14 cellular contexts compared by ENCODE assay signal in genomic region chr2:215900203-215900611, GRCh38.
DNase-seq lines count a peak whose midpoint lies in the region; ATAC-seq lines count a peak whose summit lies in the region.
"Had no signal": no experiment of that assay in that cellular context is flagged by ENCODE, and none has a peak within 500 bp of the region (broad histone marks: within the 10 kb centered on the region; RNA-seq: fewer than 3 reads in every experiment).

No MANE protein-coding gene starts in this region.

- intact Hi-C loops in dendritic cell treated with granulocyte-macrophage colony-stimulating factor and Interleukin-4, amounts not matched to agents 40 ng/mL and 50 ng/mL, for 4 days (cut with micrococcal nuclease): loop anchor here (2.0 kb wide), 1 partner anchor 103 kb away; no protein-coding TSS in a partner anchor
- intact Hi-C loops in naive thymus-derived CD4-positive, alpha-beta T cell (cut with micrococcal nuclease): no loop called here

- H3K9me3 Mint-ChIP-seq in dendritic cell treated with granulocyte-macrophage colony-stimulating factor and Interleukin-4, amounts not matched to agents 40 ng/mL and 50 ng/mL, for 4 days: no peaks in the 10 kb centered on the region
- H3K9me3 Mint-ChIP-seq in naive thymus-derived CD4-positive, alpha-beta T cell: peaks cover 0 to 2% (median 0%) of the 10 kb centered on the region in 11 donors

- H3K4me1 Mint-ChIP-seq in dendritic cell treated with granulocyte-macrophage colony-stimulating factor and Interleukin-4, amounts not matched to agents 40 ng/mL and 50 ng/mL, for 4 days (ENCODE audit: low read depth): peaks cover 59% of the 10 kb centered on the region
- H3K4me1 Mint-ChIP-seq in naive thymus-derived CD4-positive, alpha-beta T cell: peaks cover 0 to 6% (median 4%) of the 10 kb centered on the region in 7 donors

- H3K36me3 Mint-ChIP-seq in dendritic cell treated with granulocyte-macrophage colony-stimulating factor and Interleukin-4, amounts not matched to agents 40 ng/mL and 50 ng/mL, for 4 days (ENCODE audit: low read depth): no peaks in the 10 kb centered on the region
- no peaks in the 10 kb centered on the region for H3K36me3 Mint-ChIP-seq in naive thymus-derived CD4-positive, alpha-beta T cell

- H3K4me1 ChIP-seq in naive thymus-derived CD4-positive, alpha-beta T cell (ENCODE audit: control insufficient read depth in 2 of 2, insufficient read depth in 2 of 2, low read length in 2 of 2): no peaks in the 10 kb centered on the region
- H3K4me1 ChIP-seq: body of pancreas had no signal

- CTCF ChIA-PET in naive thymus-derived CD4-positive, alpha-beta T cell (lab: Charles Lee): interaction anchor here (0.6 kb wide), 1 partner anchor 80 kb away, joined by 3 read pairs; no protein-coding TSS in a partner anchor

- peak; percentile 72 for ATAC-seq in naive thymus-derived CD4-positive, alpha-beta T cell
- no peak for ATAC-seq in HG02970 (IDR thresholded peaks at IDR 0.05; ENCODE audit: low FRiP score, unreplicated experiment)
- no peak for ATAC-seq in HG03354 (IDR thresholded peaks at IDR 0.05; ENCODE audit: poor library complexity, severe bottlenecking, unreplicated experiment)
- ATAC-seq: body of pancreas had no signal

- peaks cover under 1% of the 10 kb centered on the region for H3K27me3 Mint-ChIP-seq in dendritic cell treated with granulocyte-macrophage colony-stimulating factor and Interleukin-4, amounts not matched to agents 40 ng/mL and 50 ng/mL, for 4 days
- peaks cover 4 to 27% (median 18%) of the 10 kb centered on the region in 5 donors for H3K27me3 Mint-ChIP-seq in naive thymus-derived CD4-positive, alpha-beta T cell

- H3K9me3 ChIP-seq in naive thymus-derived CD4-positive, alpha-beta T cell (ENCODE audit: control insufficient read depth in 2 of 3, low read length in 3 of 3): no peaks in the 10 kb centered on the region
- H3K9me3 ChIP-seq: body of pancreas, thoracic aorta had no signal

- H3K27ac ChIP-seq in naive thymus-derived CD4-positive, alpha-beta T cell (ENCODE audit: low read depth, low read length): no peak overlapping the region
- H3K27ac ChIP-seq: body of pancreas, thoracic aorta, VCaP had no signal

- H3K27ac Mint-ChIP-seq in dendritic cell treated with granulocyte-macrophage colony-stimulating factor and Interleukin-4, amounts not matched to agents 40 ng/mL and 50 ng/mL, for 4 days: peak overlapping the region; percentile 28
- H3K27ac Mint-ChIP-seq in naive thymus-derived CD4-positive, alpha-beta T cell: no peak overlapping the region

- H3K4me3 ChIP-seq in naive thymus-derived CD4-positive, alpha-beta T cell (ENCODE audit: low read length): no peak overlapping the region
- H3K4me3 ChIP-seq: body of pancreas, thoracic aorta had no signal

- DNase-seq in EH (ENCODE audit: low read depth) (peak; percentile 70), MV-4-11 (lab: John Stamatoyannopoulos, UW) (peak; percentile 79), NCI-H2081 treated with DMSO at 0.1 percent for 48 hours (lab: John Stamatoyannopoulos, UW) (no peak), NCI-H1092 (lab: John Stamatoyannopoulos, UW) (no peak)
- no peak for DNase-seq in naive thymus-derived CD4-positive, alpha-beta T cell
- DNase-seq: activated CD8-positive, alpha-beta memory T cell treated with anti-CD3 and anti-CD28 coated beads, Interleukin-2, amount 50 U/mL, for 48 hours; NCI-H146; OCI-M1 had no signal

- POLR2A ChIA-PET in naive thymus-derived CD4-positive, alpha-beta T cell (lab: Charles Lee): no interaction called here

- H3K4me3 Mint-ChIP-seq in dendritic cell treated with granulocyte-macrophage colony-stimulating factor and Interleukin-4, amounts not matched to agents 40 ng/mL and 50 ng/mL, for 4 days: no peak overlapping the region
- H3K4me3 Mint-ChIP-seq in naive thymus-derived CD4-positive, alpha-beta T cell: no peak overlapping the region

- no peaks in the 10 kb centered on the region for H3K36me3 ChIP-seq in naive thymus-derived CD4-positive, alpha-beta T cell (ENCODE audit: control insufficient read depth in 2 of 3, insufficient read depth in 3 of 3, low read length in 3 of 3)
- H3K36me3 ChIP-seq: thoracic aorta had no signal

- no peaks in the 10 kb centered on the region for H3K27me3 ChIP-seq in naive thymus-derived CD4-positive, alpha-beta T cell (ENCODE audit: control insufficient read depth in 2 of 2, insufficient read depth in 2 of 2, low read length in 2 of 2)
- H3K27me3 ChIP-seq: body of pancreas had no signal

Comparison
In these comparisons a context has a peak if more than half of its experiments do, and no peak if none do; other contexts are left out.
1. DNase-seq: peak in EH (single experiment) and MV-4-11 (single experiment); none in naive thymus-derived CD4-positive, alpha-beta T cell (0 of 9), NCI-H2081 treated with DMSO at 0.1 percent for 48 hours (single experiment) and NCI-H1092 (single experiment).